3 cellular contexts compared by ENCODE assay signal in the genomic region with DNA sequence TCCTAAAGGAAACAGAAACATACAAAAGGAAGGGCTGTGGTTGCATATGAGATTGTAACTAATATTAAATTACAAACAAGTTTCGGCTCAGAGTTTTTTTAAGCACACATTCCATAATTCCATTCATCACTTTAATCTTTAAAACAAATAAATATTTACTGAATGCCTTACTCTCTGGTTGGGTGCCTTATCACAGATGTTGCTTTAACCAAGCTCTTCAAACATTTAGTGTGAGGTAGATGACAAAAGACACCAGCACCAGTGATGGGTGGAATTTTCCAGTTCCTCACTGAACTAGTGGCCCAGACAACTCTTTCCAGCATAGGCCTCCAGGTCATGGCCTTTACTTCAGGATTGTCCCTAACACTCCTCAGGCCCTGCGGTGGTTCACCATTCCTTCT.
TF ChIP-seq lines count a peak whose summit lies in the region.

No MANE protein-coding gene starts in this region.

TF ChIP-seq in HepG2, 621 proteins besides CTCF, POLR2A, EP300 and RAD21 (continues in another document):
- TF ChIP-seq GATAD2A (CRISPR knock-in tag; IDR thresholded peaks at IDR 0.05) (peak; percentile 90), GFI1 (CRISPR knock-in tag; IDR thresholded peaks at IDR 0.05; ENCODE audit: borderline replicate concordance) (0 out of 2 replicates have a peak, but pooled peaks have one; percentile 23), NR2F1 (CRISPR knock-in tag; IDR thresholded peaks at IDR 0.05) (peak in 1 of 2 experiments; percentile 70; a peak in 1 of 4 replicates), RCOR2 (CRISPR knock-in tag; IDR thresholded peaks at IDR 0.05) (peak; percentile 84; the same call in 1 of the 2 replicates), ZSCAN9 (CRISPR knock-in tag; IDR thresholded peaks at IDR 0.05; ENCODE audit: borderline replicate concordance) (0 out of 2 replicates have a peak, but pooled peaks have one; percentile 60), MATR3 (CRISPR knock-in tag; IDR thresholded peaks at IDR 0.05) (no peak)
- TF ChIP-seq, protein P1, sequence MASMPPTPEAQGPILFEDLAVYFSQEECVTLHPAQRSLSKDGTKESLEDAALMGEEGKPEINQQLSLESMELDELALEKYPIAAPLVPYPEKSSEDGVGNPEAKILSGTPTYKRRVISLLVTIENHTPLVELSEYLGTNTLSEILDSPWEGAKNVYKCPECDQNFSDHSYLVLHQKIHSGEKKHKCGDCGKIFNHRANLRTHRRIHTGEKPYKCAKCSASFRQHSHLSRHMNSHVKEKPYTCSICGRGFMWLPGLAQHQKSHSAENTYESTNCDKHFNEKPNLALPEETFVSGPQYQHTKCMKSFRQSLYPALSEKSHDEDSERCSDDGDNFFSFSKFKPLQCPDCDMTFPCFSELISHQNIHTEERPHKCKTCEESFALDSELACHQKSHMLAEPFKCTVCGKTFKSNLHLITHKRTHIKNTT (CRISPR knock-in tag; IDR thresholded peaks at IDR 0.05) = no peak
- TF ChIP-seq, protein P2, sequence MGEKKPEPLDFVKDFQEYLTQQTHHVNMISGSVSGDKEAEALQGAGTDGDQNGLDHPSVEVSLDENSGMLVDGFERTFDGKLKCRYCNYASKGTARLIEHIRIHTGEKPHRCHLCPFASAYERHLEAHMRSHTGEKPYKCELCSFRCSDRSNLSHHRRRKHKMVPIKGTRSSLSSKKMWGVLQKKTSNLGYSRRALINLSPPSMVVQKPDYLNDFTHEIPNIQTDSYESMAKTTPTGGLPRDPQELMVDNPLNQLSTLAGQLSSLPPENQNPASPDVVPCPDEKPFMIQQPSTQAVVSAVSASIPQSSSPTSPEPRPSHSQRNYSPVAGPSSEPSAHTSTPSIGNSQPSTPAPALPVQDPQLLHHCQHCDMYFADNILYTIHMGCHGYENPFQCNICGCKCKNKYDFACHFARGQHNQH (CRISPR knock-in tag; IDR thresholded peaks at IDR 0.05) = peak; percentile 72; the same call in 1 of the 2 replicates
- TF ChIP-seq, protein P3, sequence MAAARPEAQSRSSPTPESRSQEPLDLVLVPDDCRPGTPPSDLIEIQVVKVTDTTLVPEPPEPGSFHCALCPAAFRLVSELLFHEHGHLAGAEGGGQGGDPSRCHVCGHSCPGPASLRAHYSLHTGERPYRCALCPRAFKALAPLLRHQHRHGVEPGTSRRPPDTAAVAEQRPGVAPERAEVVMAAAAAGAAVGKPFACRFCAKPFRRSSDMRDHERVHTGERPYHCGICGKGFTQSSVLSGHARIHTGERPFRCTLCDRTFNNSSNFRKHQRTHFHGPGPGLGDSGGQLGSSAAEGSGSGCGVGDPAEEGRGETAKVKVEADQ (CRISPR knock-in tag; IDR thresholded peaks at IDR 0.05; ENCODE audit: borderline replicate concordance) = 0 out of 2 replicates have a peak, but pooled peaks have one; percentile 31
- TF ChIP-seq, protein P4, sequence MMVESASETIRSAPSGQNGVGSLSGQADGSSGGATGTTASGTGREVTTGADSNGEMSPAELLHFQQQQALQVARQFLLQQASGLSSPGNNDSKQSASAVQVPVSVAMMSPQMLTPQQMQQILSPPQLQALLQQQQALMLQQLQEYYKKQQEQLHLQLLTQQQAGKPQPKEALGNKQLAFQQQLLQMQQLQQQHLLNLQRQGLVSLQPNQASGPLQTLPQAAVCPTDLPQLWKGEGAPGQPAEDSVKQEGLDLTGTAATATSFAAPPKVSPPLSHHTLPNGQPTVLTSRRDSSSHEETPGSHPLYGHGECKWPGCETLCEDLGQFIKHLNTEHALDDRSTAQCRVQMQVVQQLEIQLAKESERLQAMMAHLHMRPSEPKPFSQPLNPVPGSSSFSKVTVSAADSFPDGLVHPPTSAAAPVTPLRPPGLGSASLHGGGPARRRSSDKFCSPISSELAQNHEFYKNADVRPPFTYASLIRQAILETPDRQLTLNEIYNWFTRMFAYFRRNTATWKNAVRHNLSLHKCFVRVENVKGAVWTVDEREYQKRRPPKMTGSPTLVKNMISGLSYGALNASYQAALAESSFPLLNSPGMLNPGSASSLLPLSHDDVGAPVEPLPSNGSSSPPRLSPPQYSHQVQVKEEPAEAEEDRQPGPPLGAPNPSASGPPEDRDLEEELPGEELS (CRISPR knock-in tag; IDR thresholded peaks at IDR 0.05) = peak; percentile 86

TF ChIP-seq in GM12878, 131 proteins besides CTCF, POLR2A, EP300 and RAD21:
- TF ChIP-seq RFX5 (IDR thresholded peaks at IDR 0.05; ENCODE audit: low read depth, low read length) = no peak
- TF ChIP-seq MTA3 (IDR thresholded peaks at IDR 0.05; ENCODE audit: borderline replicate concordance, low read length) = no peak
- TF ChIP-seq ATF7 (IDR thresholded peaks at IDR 0.05; ENCODE audit: low read depth) = no peak
- TF ChIP-seq KLF5 (IDR thresholded peaks at IDR 0.05; ENCODE audit: partially characterized antibody) = no peak
- 0 out of 2 replicates have a peak, but pooled peaks have one; percentile 14 for TF ChIP-seq SPI1 (IDR thresholded peaks at IDR 0.05; ENCODE audit: borderline replicate concordance, insufficient read depth, low read depth, low read length)

TF ChIP-seq in GM23338, 12 proteins besides CTCF, POLR2A, EP300 and RAD21:
- TF ChIP-seq, protein P5, sequence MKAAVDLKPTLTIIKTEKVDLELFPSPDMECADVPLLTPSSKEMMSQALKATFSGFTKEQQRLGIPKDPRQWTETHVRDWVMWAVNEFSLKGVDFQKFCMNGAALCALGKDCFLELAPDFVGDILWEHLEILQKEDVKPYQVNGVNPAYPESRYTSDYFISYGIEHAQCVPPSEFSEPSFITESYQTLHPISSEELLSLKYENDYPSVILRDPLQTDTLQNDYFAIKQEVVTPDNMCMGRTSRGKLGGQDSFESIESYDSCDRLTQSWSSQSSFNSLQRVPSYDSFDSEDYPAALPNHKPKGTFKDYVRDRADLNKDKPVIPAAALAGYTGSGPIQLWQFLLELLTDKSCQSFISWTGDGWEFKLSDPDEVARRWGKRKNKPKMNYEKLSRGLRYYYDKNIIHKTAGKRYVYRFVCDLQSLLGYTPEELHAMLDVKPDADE (IDR thresholded peaks at IDR 0.05) = no peak
- TF ChIP-seq EZH2 (IDR thresholded peaks at IDR 0.05; ENCODE audit: low read depth, unreplicated experiment) = no peak
- TF ChIP-seq CREB1 (CRISPR knock-in tag; IDR thresholded peaks at IDR 0.05; ENCODE audit: low read depth) = no peak
- no peak for TF ChIP-seq ZNF114 (CRISPR knock-in tag; IDR thresholded peaks at IDR 0.05)
- TF ChIP-seq, protein P6, sequence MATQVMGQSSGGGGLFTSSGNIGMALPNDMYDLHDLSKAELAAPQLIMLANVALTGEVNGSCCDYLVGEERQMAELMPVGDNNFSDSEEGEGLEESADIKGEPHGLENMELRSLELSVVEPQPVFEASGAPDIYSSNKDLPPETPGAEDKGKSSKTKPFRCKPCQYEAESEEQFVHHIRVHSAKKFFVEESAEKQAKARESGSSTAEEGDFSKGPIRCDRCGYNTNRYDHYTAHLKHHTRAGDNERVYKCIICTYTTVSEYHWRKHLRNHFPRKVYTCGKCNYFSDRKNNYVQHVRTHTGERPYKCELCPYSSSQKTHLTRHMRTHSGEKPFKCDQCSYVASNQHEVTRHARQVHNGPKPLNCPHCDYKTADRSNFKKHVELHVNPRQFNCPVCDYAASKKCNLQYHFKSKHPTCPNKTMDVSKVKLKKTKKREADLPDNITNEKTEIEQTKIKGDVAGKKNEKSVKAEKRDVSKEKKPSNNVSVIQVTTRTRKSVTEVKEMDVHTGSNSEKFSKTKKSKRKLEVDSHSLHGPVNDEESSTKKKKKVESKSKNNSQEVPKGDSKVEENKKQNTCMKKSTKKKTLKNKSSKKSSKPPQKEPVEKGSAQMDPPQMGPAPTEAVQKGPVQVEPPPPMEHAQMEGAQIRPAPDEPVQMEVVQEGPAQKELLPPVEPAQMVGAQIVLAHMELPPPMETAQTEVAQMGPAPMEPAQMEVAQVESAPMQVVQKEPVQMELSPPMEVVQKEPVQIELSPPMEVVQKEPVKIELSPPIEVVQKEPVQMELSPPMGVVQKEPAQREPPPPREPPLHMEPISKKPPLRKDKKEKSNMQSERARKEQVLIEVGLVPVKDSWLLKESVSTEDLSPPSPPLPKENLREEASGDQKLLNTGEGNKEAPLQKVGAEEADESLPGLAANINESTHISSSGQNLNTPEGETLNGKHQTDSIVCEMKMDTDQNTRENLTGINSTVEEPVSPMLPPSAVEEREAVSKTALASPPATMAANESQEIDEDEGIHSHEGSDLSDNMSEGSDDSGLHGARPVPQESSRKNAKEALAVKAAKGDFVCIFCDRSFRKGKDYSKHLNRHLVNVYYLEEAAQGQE (IDR thresholded peaks at IDR 0.05; ENCODE audit: unreplicated experiment) = no peak
- TF ChIP-seq, protein P7, sequence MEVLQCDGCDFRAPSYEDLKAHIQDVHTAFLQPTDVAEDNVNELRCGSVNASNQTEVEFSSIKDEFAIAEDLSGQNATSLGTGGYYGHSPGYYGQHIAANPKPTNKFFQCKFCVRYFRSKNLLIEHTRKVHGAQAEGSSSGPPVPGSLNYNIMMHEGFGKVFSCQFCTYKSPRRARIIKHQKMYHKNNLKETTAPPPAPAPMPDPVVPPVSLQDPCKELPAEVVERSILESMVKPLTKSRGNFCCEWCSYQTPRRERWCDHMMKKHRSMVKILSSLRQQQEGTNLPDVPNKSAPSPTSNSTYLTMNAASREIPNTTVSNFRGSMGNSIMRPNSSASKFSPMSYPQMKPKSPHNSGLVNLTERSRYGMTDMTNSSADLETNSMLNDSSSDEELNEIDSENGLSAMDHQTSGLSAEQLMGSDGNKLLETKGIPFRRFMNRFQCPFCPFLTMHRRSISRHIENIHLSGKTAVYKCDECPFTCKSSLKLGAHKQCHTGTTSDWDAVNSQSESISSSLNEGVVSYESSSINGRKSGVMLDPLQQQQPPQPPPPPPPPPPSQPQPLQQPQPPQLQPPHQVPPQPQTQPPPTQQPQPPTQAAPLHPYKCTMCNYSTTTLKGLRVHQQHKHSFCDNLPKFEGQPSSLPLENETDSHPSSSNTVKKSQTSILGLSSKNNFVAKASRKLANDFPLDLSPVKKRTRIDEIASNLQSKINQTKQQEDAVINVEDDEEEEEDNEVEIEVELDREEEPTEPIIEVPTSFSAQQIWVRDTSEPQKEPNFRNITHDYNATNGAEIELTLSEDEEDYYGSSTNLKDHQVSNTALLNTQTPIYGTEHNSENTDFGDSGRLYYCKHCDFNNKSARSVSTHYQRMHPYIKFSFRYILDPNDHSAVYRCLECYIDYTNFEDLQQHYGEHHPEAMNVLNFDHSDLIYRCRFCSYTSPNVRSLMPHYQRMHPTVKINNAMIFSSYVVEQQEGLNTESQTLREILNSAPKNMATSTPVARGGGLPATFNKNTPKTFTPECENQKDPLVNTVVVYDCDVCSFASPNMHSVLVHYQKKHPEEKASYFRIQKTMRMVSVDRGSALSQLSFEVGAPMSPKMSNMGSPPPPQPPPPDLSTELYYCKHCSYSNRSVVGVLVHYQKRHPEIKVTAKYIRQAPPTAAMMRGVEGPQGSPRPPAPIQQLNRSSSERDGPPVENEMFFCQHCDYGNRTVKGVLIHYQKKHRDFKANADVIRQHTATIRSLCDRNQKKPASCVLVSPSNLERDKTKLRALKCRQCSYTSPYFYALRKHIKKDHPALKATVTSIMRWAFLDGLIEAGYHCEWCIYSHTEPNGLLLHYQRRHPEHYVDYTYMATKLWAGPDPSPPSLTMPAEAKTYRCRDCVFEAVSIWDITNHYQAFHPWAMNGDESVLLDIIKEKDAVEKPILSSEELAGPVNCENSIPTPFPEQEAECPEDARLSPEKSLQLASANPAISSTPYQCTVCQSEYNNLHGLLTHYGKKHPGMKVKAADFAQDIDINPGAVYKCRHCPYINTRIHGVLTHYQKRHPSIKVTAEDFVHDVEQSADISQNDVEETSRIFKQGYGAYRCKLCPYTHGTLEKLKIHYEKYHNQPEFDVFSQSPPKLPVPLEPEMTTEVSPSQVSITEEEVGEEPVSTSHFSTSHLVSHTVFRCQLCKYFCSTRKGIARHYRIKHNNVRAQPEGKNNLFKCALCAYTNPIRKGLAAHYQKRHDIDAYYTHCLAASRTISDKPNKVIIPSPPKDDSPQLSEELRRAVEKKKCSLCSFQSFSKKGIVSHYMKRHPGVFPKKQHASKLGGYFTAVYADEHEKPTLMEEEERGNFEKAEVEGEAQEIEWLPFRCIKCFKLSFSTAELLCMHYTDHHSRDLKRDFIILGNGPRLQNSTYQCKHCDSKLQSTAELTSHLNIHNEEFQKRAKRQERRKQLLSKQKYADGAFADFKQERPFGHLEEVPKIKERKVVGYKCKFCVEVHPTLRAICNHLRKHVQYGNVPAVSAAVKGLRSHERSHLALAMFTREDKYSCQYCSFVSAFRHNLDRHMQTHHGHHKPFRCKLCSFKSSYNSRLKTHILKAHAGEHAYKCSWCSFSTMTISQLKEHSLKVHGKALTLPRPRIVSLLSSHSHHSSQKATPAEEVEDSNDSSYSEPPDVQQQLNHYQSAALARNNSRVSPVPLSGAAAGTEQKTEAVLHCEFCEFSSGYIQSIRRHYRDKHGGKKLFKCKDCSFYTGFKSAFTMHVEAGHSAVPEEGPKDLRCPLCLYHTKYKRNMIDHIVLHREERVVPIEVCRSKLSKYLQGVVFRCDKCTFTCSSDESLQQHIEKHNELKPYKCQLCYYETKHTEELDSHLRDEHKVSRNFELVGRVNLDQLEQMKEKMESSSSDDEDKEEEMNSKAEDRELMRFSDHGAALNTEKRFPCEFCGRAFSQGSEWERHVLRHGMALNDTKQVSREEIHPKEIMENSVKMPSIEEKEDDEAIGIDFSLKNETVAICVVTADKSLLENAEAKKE (CRISPR knock-in tag; IDR thresholded peaks at IDR 0.05) = no peak
